ENCODE assay signal across 24 cellular contexts in the genomic region with DNA sequence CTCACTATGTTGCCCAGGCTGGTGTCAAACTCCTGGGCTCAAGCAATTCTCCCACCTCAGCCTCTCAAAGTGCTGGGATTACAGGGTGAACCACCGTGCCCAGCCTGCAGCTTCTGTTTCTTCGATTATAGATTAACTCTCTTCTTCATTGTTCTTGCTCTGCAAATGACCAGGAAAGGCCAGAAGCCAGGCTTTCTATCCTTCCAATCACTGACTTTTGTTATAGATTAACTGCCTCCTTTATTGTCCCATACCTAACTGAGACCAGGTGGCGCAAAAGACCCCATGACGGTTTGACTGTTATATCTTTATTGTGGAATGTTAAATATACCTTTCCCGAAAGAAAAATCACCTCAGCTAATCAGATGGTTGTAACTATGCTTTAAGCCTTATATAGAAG.
"Had no signal": no experiment of that assay in that cellular context is flagged by ENCODE, and none has a peak within 500 bp of the region (broad histone marks: within the 10 kb centered on the region; RNA-seq: fewer than 3 reads in every experiment).

No MANE protein-coding gene starts in this region.

- H3K27ac Mint-ChIP-seq: naive B cell; natural killer cell treated with Interleukin-12 subunit alpha and Interleukin-12 subunit beta and Interleukin-15 and Interleukin-18, amount 100 ng/mL, for 72 hours; neural progenitor cell; stimulated activated memory B cell treated with anti-CD40 and anti-IgM and Interleukin-4, amounts not matched to agents 10 μg/mL and 1 μg/mL and 100 μg/mL, for 72 hours had no signal

- H3K27ac ChIP-seq: dorsolateral prefrontal cortex, gastrocnemius medialis, lower lobe of right lung, neural progenitor cell, parathyroid adenoma, prostate gland, skin epidermis, spleen, testis, tibial artery, upper lobe of left lung, uterus had no signal

- H3K9me3 ChIP-seq: gastrocnemius medialis, lower lobe of right lung, prostate gland, testis, upper lobe of left lung, uterus had no signal

- H3K4me3 Mint-ChIP-seq: naive B cell; natural killer cell treated with Interleukin-12 subunit alpha and Interleukin-12 subunit beta and Interleukin-15 and Interleukin-18, amount 100 ng/mL, for 72 hours; neural progenitor cell; stimulated activated memory B cell treated with anti-CD40 and anti-IgM and Interleukin-4, amounts not matched to agents 10 μg/mL and 1 μg/mL and 100 μg/mL, for 72 hours had no signal

- ATAC-seq: gastrocnemius medialis; lower lobe of right lung; natural killer cell treated with Interleukin-12 subunit alpha and Interleukin-12 subunit beta and Interleukin-15 and Interleukin-18, amount 100 ng/mL, for 72 hours; right cardiac atrium; stimulated activated memory B cell treated with anti-CD40 and anti-IgM and Interleukin-4, amounts not matched to agents 10 μg/mL and 1 μg/mL and 100 μg/mL, for 72 hours; stimulated activated naive CD8-positive, alpha-beta T cell treated with anti-CD3 and anti-CD28 coated beads, Interleukin-15, Interleukin-2, amounts not matched to agents 100 U/mL and 50 U/mL, for 24 hours had no signal

- H3K9ac ChIP-seq: neural progenitor cell, parathyroid adenoma had no signal

- H3K27me3 ChIP-seq: dorsolateral prefrontal cortex, gastrocnemius medialis, neural progenitor cell, testis, tibial artery, upper lobe of left lung, uterus had no signal

- H3K4me3 ChIP-seq: dorsolateral prefrontal cortex, gastrocnemius medialis, lower lobe of right lung, neural progenitor cell, prostate gland, skin epidermis, spleen, testis, tibial artery, upper lobe of left lung, uterus had no signal

- H3K4me1 ChIP-seq: gastrocnemius medialis, parathyroid adenoma, prostate gland, testis, uterus had no signal

- H3K9me3 Mint-ChIP-seq: natural killer cell treated with Interleukin-12 subunit alpha and Interleukin-12 subunit beta and Interleukin-15 and Interleukin-18, amount 100 ng/mL, for 72 hours had no signal

- DNase-seq: dorsolateral prefrontal cortex; effector CD4-positive, alpha-beta T cell; foreskin fibroblast; gastrocnemius medialis; head of caudate nucleus; kidney; left ventricle myocardium superior; lower lobe of right lung; naive B cell; right cardiac atrium; spleen; stimulated activated CD4-positive, alpha-beta T cell treated with anti-CD3 and anti-CD28 coated beads, Interleukin-4, amount 100 ng/mL, for 4 hours; stimulated activated naive CD8-positive, alpha-beta T cell treated with anti-CD3 and anti-CD28 coated beads, Interleukin-15, Interleukin-2, amounts not matched to agents 100 U/mL and 50 U/mL, for 24 hours; substantia nigra; testis; tibial artery; upper lobe of left lung; uterus had no signal

- H3K36me3 ChIP-seq: gastrocnemius medialis, lower lobe of right lung, neural progenitor cell, prostate gland, spleen, tibial artery, upper lobe of left lung, uterus had no signal
